13 cellular contexts compared by ENCODE assay signal in genomic region chr12:64400041-64400440, GRCh38. TPM values are rescaled to one million over a fixed set of nuclear protein-coding genes. Genes with fewer than 3 reads are reported as not detected.
A peak's percentile ranks its signal among the peaks of the same experiment; 100 is the strongest.
DNase-seq lines count a peak whose midpoint lies in the region; ATAC-seq and TF ChIP-seq lines count a peak whose summit lies in the region.
"Had no signal": no experiment of that assay in that cellular context is flagged by ENCODE, and none has a peak within 500 bp of the region (broad histone marks: within the 10 kb centered on the region; RNA-seq: fewer than 3 reads in every experiment).

No MANE protein-coding gene starts in this region.

- peak; percentile 16 to 31 for DNase-seq in activated CD4-positive, alpha-beta T cell treated with anti-CD3 and anti-CD28 coated beads, Interleukin-2, amount 50 U/mL, for 4 hours
- no peak for DNase-seq in activated CD4-positive, alpha-beta T cell treated with anti-CD3 and anti-CD28 coated beads, Interleukin-2, amount 10 ng/mL, durations not matched to agents 24 days and 14 days
- peak; percentile 67 for DNase-seq in RPMI7951 (ENCODE audit: low read depth)
- peak; percentile 56 for DNase-seq in epithelial cell of esophagus (ENCODE audit: low read depth)
- peak; percentile 45 for DNase-seq in pons (ENCODE audit: low spot score)
- no peak for DNase-seq in activated naive CD4-positive, alpha-beta T cell treated with anti-CD3 and anti-CD28 coated beads, Interleukin-2, amount 10 ng/mL, durations not matched to agents 7 days and 5 days
- DNase-seq in SKM-1 treated with dmso at 0.1 percent for 144 hours (lab: John Stamatoyannopoulos, UW; ENCODE audit: unreplicated experiment) = no peak
- DNase-seq: dermis blood vessel endothelial cell, NCI-H82, upper lobe of left lung had no signal

- no peaks in the 10 kb centered on the region for H3K27me3 Mint-ChIP-seq in activated CD4-positive, alpha-beta T cell treated with anti-CD3 and anti-CD28 coated beads, Interleukin-2, amount 10 ng/mL, durations not matched to agents 24 days and 14 days
- H3K27me3 Mint-ChIP-seq in activated naive CD4-positive, alpha-beta T cell treated with anti-CD3 and anti-CD28 coated beads, Interleukin-2, amount 10 ng/mL, durations not matched to agents 7 days and 5 days = no peaks in the 10 kb centered on the region

- CTCF ChIA-PET in activated naive CD4-positive, alpha-beta T cell treated with anti-CD3 and anti-CD28 coated beads, Interleukin-2, amount 10 ng/mL, durations not matched to agents 7 days and 5 days (lab: Charles Lee) = no interaction called here

- no peak for ATAC-seq in HG03378 (IDR thresholded peaks at IDR 0.05; ENCODE audit: unreplicated experiment)
- ATAC-seq: GM12878 had no signal

- no peak for TF ChIP-seq CTCF in epithelial cell of esophagus (IDR thresholded peaks at IDR 0.05; ENCODE audit: insufficient read depth, low read depth, low read length, missing control alignments)

- no peaks in the 10 kb centered on the region for H3K9me3 Mint-ChIP-seq in activated CD4-positive, alpha-beta T cell treated with anti-CD3 and anti-CD28 coated beads, Interleukin-2, amount 10 ng/mL, durations not matched to agents 24 days and 14 days
- no peaks in the 10 kb centered on the region for H3K9me3 Mint-ChIP-seq in activated naive CD4-positive, alpha-beta T cell treated with anti-CD3 and anti-CD28 coated beads, Interleukin-2, amount 10 ng/mL, durations not matched to agents 7 days and 5 days

- intact Hi-C loops in activated CD4-positive, alpha-beta T cell treated with anti-CD3 and anti-CD28 coated beads, Interleukin-2, amount 10 ng/mL, durations not matched to agents 24 days and 14 days (cut with micrococcal nuclease) = loop anchor here (10.0 kb wide), 1 partner anchor 1795 kb away; no protein-coding TSS in a partner anchor

- H3K36me3 Mint-ChIP-seq in activated CD4-positive, alpha-beta T cell treated with anti-CD3 and anti-CD28 coated beads, Interleukin-2, amount 10 ng/mL, durations not matched to agents 24 days and 14 days (ENCODE audit: low read depth) = peaks cover 2% of the 10 kb centered on the region
- H3K36me3 Mint-ChIP-seq in activated naive CD4-positive, alpha-beta T cell treated with anti-CD3 and anti-CD28 coated beads, Interleukin-2, amount 10 ng/mL, durations not matched to agents 7 days and 5 days = peaks cover 2% of the 10 kb centered on the region

- H3K27ac Mint-ChIP-seq in activated CD4-positive, alpha-beta T cell treated with anti-CD3 and anti-CD28 coated beads, Interleukin-2, amount 10 ng/mL, durations not matched to agents 24 days and 14 days = no peak overlapping the region
- no peak overlapping the region for H3K27ac Mint-ChIP-seq in activated naive CD4-positive, alpha-beta T cell treated with anti-CD3 and anti-CD28 coated beads, Interleukin-2, amount 10 ng/mL, durations not matched to agents 7 days and 5 days

- no peak overlapping the region for H3K4me3 Mint-ChIP-seq in activated CD4-positive, alpha-beta T cell treated with anti-CD3 and anti-CD28 coated beads, Interleukin-2, amount 10 ng/mL, durations not matched to agents 24 days and 14 days
- no peak overlapping the region for H3K4me3 Mint-ChIP-seq in activated naive CD4-positive, alpha-beta T cell treated with anti-CD3 and anti-CD28 coated beads, Interleukin-2, amount 10 ng/mL, durations not matched to agents 7 days and 5 days

- H3K4me1 Mint-ChIP-seq in activated CD4-positive, alpha-beta T cell treated with anti-CD3 and anti-CD28 coated beads, Interleukin-2, amount 10 ng/mL, durations not matched to agents 24 days and 14 days = peaks cover 9% of the 10 kb centered on the region
- peaks cover 21% of the 10 kb centered on the region for H3K4me1 Mint-ChIP-seq in activated naive CD4-positive, alpha-beta T cell treated with anti-CD3 and anti-CD28 coated beads, Interleukin-2, amount 10 ng/mL, durations not matched to agents 7 days and 5 days

- H3K4me3 ChIP-seq in epithelial cell of esophagus (ENCODE audit: low read length) = no peak overlapping the region
- H3K4me3 ChIP-seq: GM12878, lung, upper lobe of left lung had no signal

RNA-seq across cellular contexts. Expression of gene XPOT, which starts 4.2 kb away (rescaled TPM):
- 158 and 163 TPM in 2 replicates for total RNA-seq in activated CD4-positive, alpha-beta T cell treated with anti-CD3 and anti-CD28 coated beads, Interleukin-2, amount 10 ng/mL, durations not matched to agents 24 days and 14 days
- 63.8 and 74.0 TPM in 2 replicates for total RNA-seq in RPMI7951 (2014; rRNA removed; shearing (Covaris generic))

RNA-seq across cellular contexts. Expression of gene C12orf56, which starts 9.5 kb away (rescaled TPM):
- total RNA-seq in activated CD4-positive, alpha-beta T cell treated with anti-CD3 and anti-CD28 coated beads, Interleukin-2, amount 10 ng/mL, durations not matched to agents 24 days and 14 days = 0.40 TPM in 1 of 2 replicates, not detected in the other
- total RNA-seq in RPMI7951 (2014; rRNA removed; shearing (Covaris generic)) = under 0.01 TPM in 1 of 2 replicates, not detected in the other
- total RNA-seq: GM12878, upper lobe of left lung had no signal

RNA-seq across cellular contexts. Expression of gene TBK1, which starts 51.9 kb away (rescaled TPM):
- total RNA-seq in activated CD4-positive, alpha-beta T cell treated with anti-CD3 and anti-CD28 coated beads, Interleukin-2, amount 10 ng/mL, durations not matched to agents 24 days and 14 days = 32.9 and 34.6 TPM in 2 replicates
- 26.2 and 32.1 TPM in 2 replicates for total RNA-seq in RPMI7951 (2014; rRNA removed; shearing (Covaris generic))

Comparison
In these comparisons a context has a peak if more than half of its experiments do, and no peak if none do; other contexts are left out.
1. DNase-seq: peak in activated CD4-positive, alpha-beta T cell treated with anti-CD3 and anti-CD28 coated beads, Interleukin-2, amount 50 U/mL, for 4 hours (2 of 2), RPMI7951 (single experiment), epithelial cell of esophagus (single experiment) and pons (single experiment); none in activated CD4-positive, alpha-beta T cell treated with anti-CD3 and anti-CD28 coated beads, Interleukin-2, amount 10 ng/mL, durations not matched to agents 24 days and 14 days (single experiment), activated naive CD4-positive, alpha-beta T cell treated with anti-CD3 and anti-CD28 coated beads, Interleukin-2, amount 10 ng/mL, durations not matched to agents 7 days and 5 days (single experiment) and SKM-1 treated with dmso at 0.1 percent for 144 hours (single experiment).